2 cellular contexts compared by ENCODE assay signal in genomic region chr11:37905707-37906417, GRCh38.
TF ChIP-seq lines count a peak whose summit lies in the region.

No MANE protein-coding gene starts in this region.

TF ChIP-seq in HepG2, 621 proteins besides CTCF, POLR2A, EP300 and RAD21:
- TF ChIP-seq HNRNPL (IDR thresholded peaks at IDR 0.05; ENCODE audit: low read depth, low read length): no peak
- no peak for TF ChIP-seq SOX13 (IDR thresholded peaks at IDR 0.05)
- TF ChIP-seq SOX13 (CRISPR knock-in tag; conservative IDR thresholded peaks at IDR 0.05 in 1 of 2, IDR thresholded peaks at IDR 0.05 in 1 of 2): 0 out of 4 replicates have a peak, but pooled peaks of 1 of the 2 experiments have one; percentile 6
- peak; percentile 60 for TF ChIP-seq NFE2L2 (IDR thresholded peaks at IDR 0.05; ENCODE audit: low read length)

TF ChIP-seq in K562, 482 proteins besides CTCF, POLR2A, EP300 and RAD21:
- TF ChIP-seq NFE2L1 (tag; IDR thresholded peaks at IDR 0.05; ENCODE audit: borderline replicate concordance, low read depth): peak; percentile 22; the same call in 1 of the 2 replicates
- TF ChIP-seq MXI1 (IDR thresholded peaks at IDR 0.05; ENCODE audit: low read depth, low read length): no peak
- no peak for TF ChIP-seq SMARCE1 (IDR thresholded peaks at IDR 0.05)
- TF ChIP-seq U2AF1 (optimal IDR thresholded peaks at IDR 0.05; ENCODE audit: low read depth, low read length): no peak
- TF ChIP-seq ZNF592 (IDR thresholded peaks at IDR 0.05): no peak
- TF ChIP-seq ZFP36 (IDR thresholded peaks at IDR 0.05; ENCODE audit: low read depth, low read length, partially characterized antibody): no peak
- no peak for TF ChIP-seq LARP7 (IDR thresholded peaks at IDR 0.05)
- no peak for TF ChIP-seq TFAP4 (CRISPR knock-in tag; IDR thresholded peaks at IDR 0.05; ENCODE audit: borderline replicate concordance)
- TF ChIP-seq POLR2AphosphoS5 (IDR thresholded peaks at IDR 0.05; ENCODE audit: control insufficient read depth, insufficient read depth, low read depth, low read length): no peak
- peak; percentile 29; the same call in 1 of the 2 replicates for TF ChIP-seq NFE2 (IDR thresholded peaks at IDR 0.05; ENCODE audit: low read depth)
- no peak for TF ChIP-seq DIDO1 (tag; IDR thresholded peaks at IDR 0.05; ENCODE audit: low read depth)
- no peak for TF ChIP-seq TFAM (CRISPR knock-in tag; conservative IDR thresholded peaks at IDR 0.05)
- no peak for TF ChIP-seq ZKSCAN1 (IDR thresholded peaks at IDR 0.05; ENCODE audit: low read depth, low read length)
- TF ChIP-seq ZNF644 (tag; IDR thresholded peaks at IDR 0.05; ENCODE audit: low read depth): no peak
- peak; percentile 28 for TF ChIP-seq MAFF (IDR thresholded peaks at IDR 0.05; ENCODE audit: low read length)
- TF ChIP-seq BMI1 (IDR thresholded peaks at IDR 0.05; ENCODE audit: low read length): no peak
- TF ChIP-seq YY1 (IDR thresholded peaks at IDR 0.05; ENCODE audit: borderline replicate concordance in 1 of 3, control insufficient read depth in 1 of 3, extremely low read depth in 1 of 3, insufficient read depth in 3 of 3, insufficient read length in 1 of 3, insufficient replicate concordance in 2 of 3, low read depth in 1 of 3, low read length in 2 of 3): no peak
- TF ChIP-seq ZNF277 (CRISPR knock-in tag; IDR thresholded peaks at IDR 0.05; ENCODE audit: borderline replicate concordance): no peak
- TF ChIP-seq SRSF3 (IDR thresholded peaks at IDR 0.05; ENCODE audit: insufficient read depth, low read length): no peak
- peak; percentile 25; the same call in 1 of the 2 replicates for TF ChIP-seq NFIC (IDR thresholded peaks at IDR 0.05)
- no peak for TF ChIP-seq RNF2 (IDR thresholded peaks at IDR 0.05)
- peak; percentile 65; the same call in 1 of the 2 replicates for TF ChIP-seq MAFG (tag; conservative IDR thresholded peaks at IDR 0.05)
- TF ChIP-seq SPI1 (IDR thresholded peaks at IDR 0.05; ENCODE audit: borderline replicate concordance, low read depth, low read length): no peak
TF ChIP-seq in K562: peak in this region for 5.
